ENCODE assay signal across 8 cellular contexts in the genomic region with DNA sequence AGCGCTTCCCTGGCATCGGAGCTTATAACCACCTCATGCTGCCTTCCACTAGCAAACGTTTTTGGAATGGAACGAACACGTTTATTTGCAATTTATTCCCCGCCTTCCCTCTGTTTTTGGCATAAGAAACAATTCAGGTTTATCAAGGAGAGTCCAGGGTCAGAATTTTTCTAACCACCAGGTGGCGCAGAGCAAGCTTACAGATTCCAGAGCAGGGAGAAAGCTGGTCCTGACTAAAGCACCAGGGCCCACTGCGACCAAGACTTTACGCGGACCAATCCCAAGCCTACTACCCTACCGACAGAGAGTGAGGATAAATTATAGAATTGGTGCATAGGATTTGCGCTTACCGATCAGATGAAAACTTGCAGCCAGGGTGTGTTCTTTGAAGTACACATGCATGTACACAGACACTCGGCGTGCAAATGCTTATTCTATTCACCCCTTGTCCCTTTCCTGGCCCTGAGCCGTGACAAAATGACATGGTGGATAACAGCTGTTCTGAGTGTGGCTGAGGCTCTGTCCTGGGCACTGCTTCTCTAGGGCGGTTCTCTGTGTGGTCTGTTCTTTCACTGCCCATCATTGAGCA. TPM values are rescaled to one million over a fixed set of nuclear protein-coding genes. Genes with fewer than 3 reads are reported as not detected.
A peak's percentile ranks its signal among the peaks of the same experiment; 100 is the strongest.
DNase-seq lines count a peak whose midpoint lies in the region; ATAC-seq and TF ChIP-seq lines count a peak whose summit lies in the region.

No MANE protein-coding gene starts in this region.

- intact Hi-C loops in natural killer cell (cut with micrococcal nuclease): loop anchor here (5.0 kb wide), 1 partner anchor 1477 kb away; no protein-coding TSS in a partner anchor

- H3K9ac ChIP-seq in stomach smooth muscle (ENCODE audit: low read length in 2 of 2): peak overlapping the region in 1 of 2 donors; percentile 32

- H3K9me3 Mint-ChIP-seq in activated T-cell treated with anti-CD3 and anti-CD28 coated beads, Interleukin-2, amount 50 U/mL, for 24 hours: no peaks in the 10 kb centered on the region
- H3K9me3 Mint-ChIP-seq in natural killer cell: no peaks in the 10 kb centered on the region

- peak in 2 of 3 donors; percentile 65 to 75 for ATAC-seq in natural killer cell

- H3K36me3 ChIP-seq in stomach smooth muscle (ENCODE audit: control insufficient read depth in 2 of 2, insufficient read depth in 2 of 2, low read length in 2 of 2): peaks cover 4 to 15% of the 10 kb centered on the region in 2 donors

- DNase-seq in 8988T: peak; percentile 58
- peak; percentile 79 for DNase-seq in GM13976 (ENCODE audit: low spot score)
- DNase-seq in HL-60 (ENCODE audit: low read depth in 1 of 2, low spot score in 1 of 2): peak; percentile 31 to 78
- peak; percentile 17 for DNase-seq in NOMO-1 treated with DMSO at 0.1 percent for 48 hours (lab: John Stamatoyannopoulos, UW; ENCODE audit: unreplicated experiment)
- peak; percentile 65 for DNase-seq in activated T-cell treated with anti-CD3 and anti-CD28 coated beads, Interleukin-2, amount 50 U/mL, for 24 hours
- peak; percentile 81 for DNase-seq in fibroblast of peridontal ligament (ENCODE audit: extremely low read depth)
- DNase-seq in natural killer cell: peak; percentile 23

- H3K4me3 Mint-ChIP-seq in activated T-cell treated with anti-CD3 and anti-CD28 coated beads, Interleukin-2, amount 50 U/mL, for 24 hours: no peak overlapping the region
- H3K4me3 Mint-ChIP-seq in natural killer cell: no peak overlapping the region

- H3K27ac Mint-ChIP-seq in activated T-cell treated with anti-CD3 and anti-CD28 coated beads, Interleukin-2, amount 50 U/mL, for 24 hours: no peak overlapping the region
- H3K27ac Mint-ChIP-seq in natural killer cell: peak overlapping the region in 1 of 2 donors; percentile 44

- H3K27me3 ChIP-seq in HL-60 (ENCODE audit: insufficient read depth, poor library complexity, severe bottlenecking): no peaks in the 10 kb centered on the region
- H3K27me3 ChIP-seq in stomach smooth muscle (ENCODE audit: control insufficient read depth in 1 of 2, insufficient read depth in 2 of 2, low read length in 2 of 2): no peaks in the 10 kb centered on the region

- in situ Hi-C loops in GM13976 (cut with MboI; ENCODE audit: low sequenced_read_pairs, unreplicated experiment): loop anchor here (25.0 kb wide), 2 partner anchors 602 to 1002 kb away; no protein-coding TSS in a partner anchor

- no peak overlapping the region for H3K27ac ChIP-seq in HL-60 (replicated peaks)
- H3K27ac ChIP-seq in stomach smooth muscle (ENCODE audit: low read length): no peak overlapping the region

- TF ChIP-seq CTCF in GM13976 (IDR thresholded peaks at IDR 0.05; ENCODE audit: borderline replicate concordance, control extremely low read depth, extremely low read depth, insufficient read depth, missing control alignments) (peak; percentile 59), HL-60 (IDR thresholded peaks at IDR 0.05; ENCODE audit: insufficient read depth, low read length) (peak; percentile 57), natural killer cell (IDR thresholded peaks at IDR 0.05) (peak; percentile 67)

- peaks cover 4% of the 10 kb centered on the region for H3K4me1 ChIP-seq in stomach smooth muscle (ENCODE audit: control insufficient read depth, insufficient read depth, low read length)

- peaks cover 30% of the 10 kb centered on the region for H3K36me3 Mint-ChIP-seq in activated T-cell treated with anti-CD3 and anti-CD28 coated beads, Interleukin-2, amount 50 U/mL, for 24 hours (ENCODE audit: low read depth)
- H3K36me3 Mint-ChIP-seq in natural killer cell: peaks cover 9% of the 10 kb centered on the region

- peaks cover 8% of the 10 kb centered on the region for H3K4me1 Mint-ChIP-seq in activated T-cell treated with anti-CD3 and anti-CD28 coated beads, Interleukin-2, amount 50 U/mL, for 24 hours (ENCODE audit: low read depth)
- H3K4me1 Mint-ChIP-seq in natural killer cell: peaks cover 13 to 14% of the 10 kb centered on the region in 2 donors

- H3K27me3 Mint-ChIP-seq in activated T-cell treated with anti-CD3 and anti-CD28 coated beads, Interleukin-2, amount 50 U/mL, for 24 hours: no peaks in the 10 kb centered on the region
- no peaks in the 10 kb centered on the region for H3K27me3 Mint-ChIP-seq in natural killer cell (ENCODE audit: low read depth in 2 of 2)

- no peak overlapping the region for H3K4me3 ChIP-seq in HL-60 (replicated peaks; ENCODE audit: insufficient read depth, low read length)
- peak overlapping the region; percentile 55 to 64 for H3K4me3 ChIP-seq in stomach smooth muscle (ENCODE audit: low read length in 2 of 2)

- no peaks in the 10 kb centered on the region for H3K9me3 ChIP-seq in stomach smooth muscle (ENCODE audit: control insufficient read depth in 2 of 2, low read length in 2 of 2)

RNA-seq across cellular contexts. Expression of gene NAPG, which starts 34.7 kb away (rescaled TPM):
- total RNA-seq in natural killer cell: 10 to 100 TPM; 34.3 to 62.5 (median 48.7) TPM

Comparison
In these comparisons a context has a peak if more than half of its experiments do, and no peak if none do; other contexts are left out.
1. DNase-seq: peak in every context shown above with its lines; median percentile 81 in fibroblast of peridontal ligament; 79 in GM13976; 65 in activated T-cell treated with anti-CD3 and anti-CD28 coated beads, Interleukin-2, amount 50 U/mL, for 24 hours; 58 in 8988T; 54 in HL-60; 23 in natural killer cell; 17 in NOMO-1 treated with DMSO at 0.1 percent for 48 hours.